14 cellular contexts compared by ENCODE assay signal in genomic region chr18:67590571-67591141, GRCh38.
A peak's percentile ranks its signal among the peaks of the same experiment; 100 is the strongest.
DNase-seq lines count a peak whose midpoint lies in the region; ATAC-seq and TF ChIP-seq lines count a peak whose summit lies in the region.
"Had no signal": no experiment of that assay in that cellular context is flagged by ENCODE, and none has a peak within 500 bp of the region (broad histone marks: within the 10 kb centered on the region; RNA-seq: fewer than 3 reads in every experiment).

No MANE protein-coding gene starts in this region.

- H3K4me1 ChIP-seq in A673 (ENCODE audit: insufficient read depth, low read length, poor library complexity, severe bottlenecking) (peaks cover 7% of the 10 kb centered on the region), RWPE2 (ENCODE audit: insufficient read depth, poor library complexity, severe bottlenecking) (peaks cover 4% of the 10 kb centered on the region), body of pancreas (no peaks in the 10 kb centered on the region)
- H3K4me1 ChIP-seq: right atrium auricular region had no signal

- DNase-seq in A673 (ENCODE audit: low spot score) (peak; percentile 76), H4 (ENCODE audit: low spot score) (peak; percentile 10), RWPE2 (ENCODE audit: low spot score) (no peak), fibroblast of peridontal ligament (ENCODE audit: extremely low read depth) (peak; percentile 70), body of pancreas (no peak)
- DNase-seq in activated CD4-positive, alpha-beta T cell treated with anti-CD3 and anti-CD28 coated beads, Interleukin-2, amount 50 U/mL, for 4 hours = no peak
- no peak for DNase-seq in stimulated activated CD4-positive, alpha-beta T cell treated with anti-CD3 and anti-CD28 coated beads, Interleukin-2, amount 100 ng/mL, for 24 hours
- DNase-seq: activated CD4-positive, alpha-beta T cell treated with anti-CD3 and anti-CD28 coated beads, Interleukin-2, amount 10 ng/mL, durations not matched to agents 24 days and 14 days; activated effector memory CD4-positive, alpha-beta T cell treated with Interleukin-2 at 50 U/mL for 16 hours; islet precursor cell; NCI-H1930; stimulated activated naive CD8-positive, alpha-beta T cell treated with anti-CD3 and anti-CD28 coated beads, Interleukin-15, amount 100 ng/mL, for 72 hours had no signal

- BruUV-seq in A673 (replicated peaks; lab: Mats Ljungman, UMichigan) = no TSS peak

- peaks cover 5% of the 10 kb centered on the region for H3K9me3 ChIP-seq in A673 (ENCODE audit: low read depth, low read length, poor library complexity, severe bottlenecking)
- H3K9me3 ChIP-seq in RWPE2 (ENCODE audit: severe bottlenecking) = no peaks in the 10 kb centered on the region
- H3K9me3 ChIP-seq in body of pancreas = no peaks in the 10 kb centered on the region

- H3K27ac ChIP-seq in A673 (ENCODE audit: low read depth, low read length, poor library complexity, severe bottlenecking) (no peak overlapping the region), RWPE2 (ENCODE audit: poor library complexity, severe bottlenecking) (no peak overlapping the region), body of pancreas (no peak overlapping the region)
- H3K27ac ChIP-seq: right atrium auricular region had no signal

- POLR2A ChIA-PET in A673 (lab: Charles Lee; ENCODE audit: low non-redundant PET) = interaction anchor here (0.5 kb wide), 1 partner anchor 73 kb away, joined by 16 read pairs; no protein-coding TSS in a partner anchor

- 22 to 31% methylated on average over 3 of the region's 3 CpGs for WGBS in body of pancreas, 2 donors

- H3K27me3 ChIP-seq in A673 (replicated peaks; ENCODE audit: insufficient read depth, low read depth, low read length, poor library complexity) (no peaks in the 10 kb centered on the region), RWPE2 (ENCODE audit: insufficient read depth, poor library complexity, severe bottlenecking) (no peaks in the 10 kb centered on the region), body of pancreas (no peaks in the 10 kb centered on the region)
- H3K27me3 ChIP-seq: right atrium auricular region had no signal

- TF ChIP-seq CTCF in A673 (conservative IDR thresholded peaks at IDR 0.05; ENCODE audit: low read depth, low read length) = peak; percentile 45
- peak; percentile 30 for TF ChIP-seq CTCF in RWPE2 (IDR thresholded peaks at IDR 0.05; ENCODE audit: poor library complexity, severe bottlenecking)
- TF ChIP-seq CTCF in body of pancreas (IDR thresholded peaks at IDR 0.05) = no peak

- ATAC-seq in RWPE2 (ENCODE audit: low read depth) (peak; percentile 48; the same call in 1 of the 3 replicates), HG02970 (IDR thresholded peaks at IDR 0.05; ENCODE audit: low FRiP score, unreplicated experiment) (no peak), body of pancreas (no peak)
- ATAC-seq: stimulated activated naive CD8-positive, alpha-beta T cell treated with anti-CD3 and anti-CD28 coated beads, Interleukin-15, amount 100 ng/mL, for 72 hours had no signal

- CTCF ChIA-PET in A673 (lab: Charles Lee) = no interaction called here

- H3K4me3 ChIP-seq in A673 (ENCODE audit: low read depth, low read length, poor library complexity, severe bottlenecking) = no peak overlapping the region
- no peak overlapping the region for H3K4me3 ChIP-seq in RWPE2 (ENCODE audit: severe bottlenecking)
- no peak overlapping the region for H3K4me3 ChIP-seq in body of pancreas
- H3K4me3 ChIP-seq: right atrium auricular region had no signal

- intact Hi-C loops in A673 (cut with micrococcal nuclease; ENCODE audit: unreplicated experiment) (loop anchor here (10.0 kb wide), 3 partner anchors 76 to 914 kb away; partner anchors contain the start of gene DSEL), body of pancreas (cut with DNase I) (no loop called here)

- TF ChIP-seq POLR2A in body of pancreas (IDR thresholded peaks at IDR 0.05) = no peak

- H3K36me3 ChIP-seq in A673 (ENCODE audit: insufficient read depth, low read length, poor library complexity, severe bottlenecking) = no peaks in the 10 kb centered on the region
- no peaks in the 10 kb centered on the region for H3K36me3 ChIP-seq in RWPE2 (ENCODE audit: low read depth)
- H3K36me3 ChIP-seq in body of pancreas (replicated peaks in 1 of 2; ENCODE audit: insufficient read depth in 1 of 2, low read depth in 2 of 2) = no peaks in the 10 kb centered on the region
- H3K36me3 ChIP-seq: right atrium auricular region had no signal

Comparison
In these comparisons a context has a peak if more than half of its experiments do, and no peak if none do; other contexts are left out.
1. DNase-seq: peak in A673 (single experiment), H4 (single experiment) and fibroblast of peridontal ligament (single experiment); none in RWPE2 (single experiment), activated CD4-positive, alpha-beta T cell treated with anti-CD3 and anti-CD28 coated beads, Interleukin-2, amount 50 U/mL, for 4 hours (0 of 2), body of pancreas (0 of 4) and stimulated activated CD4-positive, alpha-beta T cell treated with anti-CD3 and anti-CD28 coated beads, Interleukin-2, amount 100 ng/mL, for 24 hours (0 of 2).
2. CTCF ChIP-seq: peak in A673 (single experiment) and RWPE2 (single experiment); none in body of pancreas (0 of 7).